8 cellular contexts compared by ENCODE assay signal in the genomic region with DNA sequence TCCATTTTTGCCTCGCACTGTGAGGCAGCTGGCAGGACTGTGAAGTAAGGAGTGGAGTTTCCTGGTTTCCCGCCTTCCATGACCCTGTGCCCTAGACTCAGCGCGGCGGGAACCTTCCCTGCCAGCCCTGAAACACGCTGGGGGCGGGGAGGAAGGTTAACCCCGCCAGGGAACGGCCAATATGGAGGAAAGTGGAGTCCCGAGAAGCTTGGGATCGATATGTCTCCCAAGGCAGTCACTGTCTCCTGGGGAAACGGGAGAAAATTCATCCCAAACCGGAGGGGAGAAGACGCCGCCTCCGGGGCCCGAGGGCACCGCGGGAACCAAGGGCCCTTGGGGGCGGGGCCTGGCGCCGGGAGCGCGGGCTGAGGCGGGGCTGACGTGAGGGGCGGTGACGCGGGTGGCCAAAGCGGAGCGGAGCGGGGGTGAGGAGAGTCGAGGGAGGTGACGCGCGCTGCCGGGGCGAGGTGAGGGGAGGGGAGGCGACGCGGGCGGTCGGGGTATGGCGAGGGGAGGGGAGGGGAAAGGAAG. TPM values are rescaled to one million over a fixed set of nuclear protein-coding genes. Genes with fewer than 3 reads are reported as not detected.
DNase-seq lines count a peak whose midpoint lies in the region; ATAC-seq and TF ChIP-seq lines count a peak whose summit lies in the region.

A gene with protein sequence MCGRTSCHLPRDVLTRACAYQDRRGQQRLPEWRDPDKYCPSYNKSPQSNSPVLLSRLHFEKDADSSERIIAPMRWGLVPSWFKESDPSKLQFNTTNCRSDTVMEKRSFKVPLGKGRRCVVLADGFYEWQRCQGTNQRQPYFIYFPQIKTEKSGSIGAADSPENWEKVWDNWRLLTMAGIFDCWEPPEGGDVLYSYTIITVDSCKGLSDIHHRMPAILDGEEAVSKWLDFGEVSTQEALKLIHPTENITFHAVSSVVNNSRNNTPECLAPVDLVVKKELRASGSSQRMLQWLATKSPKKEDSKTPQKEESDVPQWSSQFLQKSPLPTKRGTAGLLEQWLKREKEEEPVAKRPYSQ (plus strand): TSS at position 432 of the 531 bp plus-strand sequence. CDS start 863 bp downstream, outside the sequence.

- H3K27me3 ChIP-seq in osteoblast (ENCODE audit: insufficient read depth, low read length), result no peaks in the 10 kb centered on the region

- no peaks in the 10 kb centered on the region for H3K9me3 Mint-ChIP-seq in activated naive CD8-positive, alpha-beta T cell treated with anti-CD3 and anti-CD28 coated beads, Interleukin-2, amount 10 ng/mL, durations not matched to agents 7 days and 5 days
- peaks cover 10% of the 10 kb centered on the region for H3K9me3 Mint-ChIP-seq in glutamatergic neuron (ENCODE audit: unreplicated experiment)

- POLR2A ChIA-PET in activated naive CD8-positive, alpha-beta T cell treated with anti-CD3 and anti-CD28 coated beads, Interleukin-2, amount 10 ng/mL, durations not matched to agents 7 days and 5 days (lab: Charles Lee), result interaction anchor here (0.6 to 3.9 kb wide), 12 partner anchors 9 to 262 kb away, joined by 3 to 102 read pairs (median 5); a partner anchor contains a TSS

- H3K9me3 ChIP-seq in osteoblast (ENCODE audit: low read depth, low read length), result no peaks in the 10 kb centered on the region

- H3K36me3 ChIP-seq in osteoblast (ENCODE audit: insufficient read depth, low read length), result peaks cover 43% of the 10 kb centered on the region

- H3K27ac Mint-ChIP-seq in activated naive CD8-positive, alpha-beta T cell treated with anti-CD3 and anti-CD28 coated beads, Interleukin-2, amount 10 ng/mL, durations not matched to agents 7 days and 5 days, result peak within 1 kb of the TSS; percentile 97
- peak within 1 kb of the TSS; percentile 98 for H3K27ac Mint-ChIP-seq in glutamatergic neuron (ENCODE audit: unreplicated experiment)

- H3K27ac ChIP-seq in osteoblast (ENCODE audit: low read depth, low read length) (peak within 1 kb of the TSS; percentile 77), temporal lobe (ENCODE audit: low read depth, low read length) (peak within 1 kb of the TSS; percentile 77)

- peak within 1 kb of the TSS; percentile 89 for H3K4me2 ChIP-seq in osteoblast (ENCODE audit: insufficient read depth, low read length)

- peaks cover 19% of the 10 kb centered on the region for H3K79me2 ChIP-seq in osteoblast (ENCODE audit: insufficient read depth, low read length)

- peak; percentile 39 for ATAC-seq in HG02623 (IDR thresholded peaks at IDR 0.05; ENCODE audit: unreplicated experiment)
- ATAC-seq in activated naive CD8-positive, alpha-beta T cell treated with anti-CD3 and anti-CD28 coated beads, Interleukin-2, amount 10 ng/mL, durations not matched to agents 7 days and 5 days (ENCODE audit: low read depth), result peak; percentile 90

- peak within 1 kb of the TSS; percentile 81 for H3K4me3 ChIP-seq in osteoblast (ENCODE audit: insufficient read depth, low read length)

- H3K27me3 Mint-ChIP-seq in activated naive CD8-positive, alpha-beta T cell treated with anti-CD3 and anti-CD28 coated beads, Interleukin-2, amount 10 ng/mL, durations not matched to agents 7 days and 5 days, result no peaks in the 10 kb centered on the region
- H3K27me3 Mint-ChIP-seq in glutamatergic neuron (ENCODE audit: unreplicated experiment), result peaks cover 2% of the 10 kb centered on the region

- peaks cover 18% of the 10 kb centered on the region for H4K20me1 ChIP-seq in osteoblast (ENCODE audit: insufficient read depth, low read length)

- peaks cover 17% of the 10 kb centered on the region for H3K4me1 ChIP-seq in osteoblast (ENCODE audit: insufficient read depth, low read length)

- H3K36me3 Mint-ChIP-seq in activated naive CD8-positive, alpha-beta T cell treated with anti-CD3 and anti-CD28 coated beads, Interleukin-2, amount 10 ng/mL, durations not matched to agents 7 days and 5 days, result peaks cover 31% of the 10 kb centered on the region
- no peaks in the 10 kb centered on the region for H3K36me3 Mint-ChIP-seq in glutamatergic neuron (ENCODE audit: unreplicated experiment)

- TF ChIP-seq CTCF in glutamatergic neuron (IDR thresholded peaks at IDR 0.05; ENCODE audit: partially characterized antibody, unreplicated experiment) (no peak), osteoblast (IDR thresholded peaks at IDR 0.05; ENCODE audit: extremely low read depth, low read depth, low read length) (no peak)

- H2AFZ ChIP-seq in osteoblast (ENCODE audit: low read length), result peak within 1 kb of the TSS; percentile 77

- H3K4me1 Mint-ChIP-seq in activated naive CD8-positive, alpha-beta T cell treated with anti-CD3 and anti-CD28 coated beads, Interleukin-2, amount 10 ng/mL, durations not matched to agents 7 days and 5 days, result peaks cover 40% of the 10 kb centered on the region
- H3K4me1 Mint-ChIP-seq in glutamatergic neuron (ENCODE audit: low read depth, unreplicated experiment), result peaks cover 21% of the 10 kb centered on the region

- peak within 1 kb of the TSS; percentile 99 for H3K4me3 Mint-ChIP-seq in activated naive CD8-positive, alpha-beta T cell treated with anti-CD3 and anti-CD28 coated beads, Interleukin-2, amount 10 ng/mL, durations not matched to agents 7 days and 5 days
- peak within 1 kb of the TSS; percentile 93 for H3K4me3 Mint-ChIP-seq in glutamatergic neuron (ENCODE audit: unreplicated experiment)

- peak; percentile 93 for DNase-seq in ELR (ENCODE audit: low read depth)
- DNase-seq in NCI-H1417 treated with DMSO at 0.1 percent for 48 hours (lab: John Stamatoyannopoulos, UW), result peak; percentile 91
- peak; percentile 71 to 83 for DNase-seq in SW 1271 (lab: John Stamatoyannopoulos, UW)
- DNase-seq in activated naive CD8-positive, alpha-beta T cell treated with anti-CD3 and anti-CD28 coated beads, Interleukin-2, amount 10 ng/mL, durations not matched to agents 7 days and 5 days, result peak; percentile 96
- DNase-seq in glutamatergic neuron, result peak; percentile 93
- peak; percentile 97 for DNase-seq in osteoblast (ENCODE audit: insufficient read length, low spot score, missing footprints)

RNA-seq across cellular contexts. Expression of the gene that starts here (rescaled TPM):
- 10 to 100 TPM; 59.7 to 60.8 TPM for total RNA-seq in activated naive CD8-positive, alpha-beta T cell treated with anti-CD3 and anti-CD28 coated beads, Interleukin-2, amount 10 ng/mL, durations not matched to agents 7 days and 5 days
- total RNA-seq in glutamatergic neuron (ENCODE audit: unreplicated experiment) (37.7 TPM), osteoblast (10.5 and 11.8 TPM in 2 replicates), temporal lobe (21.4 TPM)

Comparison
In these comparisons a context has a peak if more than half of its experiments do, and no peak if none do; other contexts are left out.
1. Peak in every context shown above with its lines: DNase-seq, ATAC-seq, H3K4me3 ChIP-seq and H3K27ac ChIP-seq.